Comparison of ENCODE assay signal across 27 cellular contexts in the genomic region with DNA sequence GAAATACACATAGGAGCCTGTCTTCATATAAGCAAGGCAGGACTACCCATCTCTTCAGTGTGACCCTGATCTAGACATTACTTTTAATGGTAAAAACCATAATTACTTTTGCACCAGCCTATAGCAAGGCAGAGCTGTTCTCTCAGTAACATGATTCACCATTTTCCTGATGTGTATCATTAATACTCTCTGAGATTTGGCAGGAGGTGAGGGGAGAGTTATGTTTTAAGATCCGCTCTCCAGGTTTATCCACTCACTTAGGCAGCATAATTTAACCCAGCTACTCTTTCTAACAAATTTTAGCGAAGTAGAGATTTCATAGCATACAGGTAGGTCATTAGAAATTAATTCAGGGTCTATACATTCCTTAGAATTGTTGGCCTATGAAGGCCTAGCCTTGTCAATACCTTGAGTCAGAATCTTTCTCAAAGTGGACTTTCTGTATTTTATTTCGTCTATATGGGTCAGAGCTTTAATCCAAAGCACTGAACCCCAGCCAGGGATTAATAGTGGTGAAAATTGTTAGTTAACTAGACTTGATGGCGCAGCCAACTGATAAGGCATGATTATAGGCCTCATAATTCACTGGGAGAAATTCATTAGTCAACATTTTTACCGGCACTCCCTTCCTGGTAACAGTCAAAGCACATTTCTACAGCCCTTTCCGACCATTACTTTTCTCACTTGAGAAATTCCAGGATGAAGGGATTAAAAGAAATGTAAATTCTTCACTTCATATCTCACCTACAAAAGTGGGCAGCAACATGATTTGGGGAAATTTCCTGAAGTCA.
"Had no signal": no experiment of that assay in that cellular context is flagged by ENCODE, and none has a peak within 500 bp of the region (broad histone marks: within the 10 kb centered on the region; RNA-seq: fewer than 3 reads in every experiment).

No MANE protein-coding gene starts in this region.

- H3K4me3 ChIP-seq: cardiac muscle cell, SJCRH30 had no signal

- H3K4me1 Mint-ChIP-seq: activated B cell treated with CpG ODN at 0.5 μM for 24 hours; activated CD4-positive, alpha-beta T cell treated with anti-CD3 and anti-CD28 coated beads, Interleukin-2, amount 10 ng/mL, durations not matched to agents 7 days and 5 days had no signal

- H3K27ac Mint-ChIP-seq: activated B cell treated with CpG ODN at 0.5 μM for 24 hours; activated CD4-positive, alpha-beta memory T cell treated with anti-CD3 and anti-CD28 coated beads for 36 hours; activated CD4-positive, alpha-beta T cell treated with anti-CD3 and anti-CD28 coated beads, Interleukin-2, amount 10 ng/mL, durations not matched to agents 7 days and 5 days; activated naive CD4-positive, alpha-beta T cell treated with anti-CD3 and anti-CD28 coated beads, Interleukin-2, amount 50 U/mL, for 72 hours; T-helper 1 cell treated with Interleukin-12 subunit alpha and Interleukin-12 subunit beta and Interleukin-4 antibody, amounts not matched to agents 30 μg/mL and 1 μg/mL, for 36 hours had no signal

- H3K9me3 Mint-ChIP-seq: activated B cell treated with CpG ODN at 0.5 μM for 24 hours; activated CD4-positive, alpha-beta memory T cell treated with anti-CD3 and anti-CD28 coated beads for 36 hours; activated CD4-positive, alpha-beta T cell treated with anti-CD3 and anti-CD28 coated beads, Interleukin-2, amount 10 ng/mL, durations not matched to agents 7 days and 5 days; activated T-cell treated with anti-CD3 and anti-CD28 coated beads, Interleukin-2, amount 50 U/mL, for 4 hours; T-helper 1 cell treated with Interleukin-12 subunit alpha and Interleukin-12 subunit beta and Interleukin-4 antibody, amounts not matched to agents 30 μg/mL and 1 μg/mL, for 36 hours had no signal

- H3K36me3 ChIP-seq: brain microvascular endothelial cell, cardiac muscle cell, SJCRH30 had no signal

- H3K27ac ChIP-seq: brain microvascular endothelial cell, cardiac muscle cell, SJCRH30 had no signal

- DNase-seq: activated B cell treated with CpG ODN at 0.5 μM for 24 hours; activated CD4-positive, alpha-beta memory T cell treated with anti-CD3 and anti-CD28 coated beads for 36 hours; activated CD4-positive, alpha-beta T cell treated with anti-CD3 and anti-CD28 coated beads for 1 hour; activated CD4-positive, alpha-beta T cell treated with anti-CD3 and anti-CD28 coated beads, Interleukin-2, amount 10 ng/mL, durations not matched to agents 7 days and 5 days; activated CD8-positive, alpha-beta memory T cell treated with anti-CD3 and anti-CD28 coated beads for 24 hours; activated effector memory CD4-positive, alpha-beta T cell treated with anti-CD3 and anti-CD28 coated beads, Interleukin-2, amount 50 U/mL, for 16 hours; activated naive CD4-positive, alpha-beta T cell treated with Interleukin-2 at 50 U/mL for 16 hours; activated T-cell treated with anti-CD3 and anti-CD28 coated beads, Interleukin-2, amount 50 U/mL, for 4 hours; brain microvascular endothelial cell; KG1; NCI-H1048; NCI-H146; NCI-H187 treated with DMSO at 0.1 percent for 48 hours; NCI-H2081 treated with DMSO at 0.1 percent for 48 hours; NCI-H526; NCI-H82; OCI-M1; Right ventricle myocardium superior; RPMI8226; SJCRH30; SW 1271; T-helper 9 cell had no signal

- H3K36me3 Mint-ChIP-seq: activated CD4-positive, alpha-beta memory T cell treated with anti-CD3 and anti-CD28 coated beads for 36 hours; activated naive CD4-positive, alpha-beta T cell treated with anti-CD3 and anti-CD28 coated beads, Interleukin-2, amount 50 U/mL, for 72 hours had no signal

- H3K9me3 ChIP-seq: SJCRH30 had no signal

- H3K27me3 Mint-ChIP-seq: activated B cell treated with CpG ODN at 0.5 μM for 24 hours; activated CD4-positive, alpha-beta memory T cell treated with anti-CD3 and anti-CD28 coated beads for 36 hours; activated CD4-positive, alpha-beta T cell treated with anti-CD3 and anti-CD28 coated beads, Interleukin-2, amount 10 ng/mL, durations not matched to agents 7 days and 5 days had no signal

- H3K27me3 ChIP-seq: brain microvascular endothelial cell, cardiac muscle cell, SJCRH30 had no signal

- H3K4me3 Mint-ChIP-seq: activated B cell treated with CpG ODN at 0.5 μM for 24 hours; activated CD4-positive, alpha-beta memory T cell treated with anti-CD3 and anti-CD28 coated beads for 36 hours; activated CD4-positive, alpha-beta T cell treated with anti-CD3 and anti-CD28 coated beads, Interleukin-2, amount 10 ng/mL, durations not matched to agents 7 days and 5 days; activated T-cell treated with anti-CD3 and anti-CD28 coated beads, Interleukin-2, amount 50 U/mL, for 4 hours; T-helper 1 cell treated with Interleukin-12 subunit alpha and Interleukin-12 subunit beta and Interleukin-4 antibody, amounts not matched to agents 30 μg/mL and 1 μg/mL, for 36 hours had no signal

- ATAC-seq: activated naive CD4-positive, alpha-beta T cell treated with anti-CD3 and anti-CD28 coated beads, Interleukin-2, amount 50 U/mL, for 72 hours; activated T-cell treated with anti-CD3 and anti-CD28 coated beads, Interleukin-2, amount 50 U/mL, for 4 hours; Panc1; SK-N-SH treated with all-trans-retinoic acid at 6 μM for 48 hours had no signal
